ENCODE assay signal across 8 cellular contexts in genomic region chr16:57984443-57985203, GRCh38. TPM values are rescaled to one million over a fixed set of nuclear protein-coding genes. Genes with fewer than 3 reads are reported as not detected.
A peak's percentile ranks its signal among the peaks of the same experiment; 100 is the strongest.
DNase-seq lines count a peak whose midpoint lies in the region; ATAC-seq and TF ChIP-seq lines count a peak whose summit lies in the region.

No MANE protein-coding gene starts in this region.

- TF ChIP-seq CTCF in choroid plexus epithelial cell (conservative IDR thresholded peaks at IDR 0.05; ENCODE audit: low read depth, low read length) (no peak), HFFc6 (IDR thresholded peaks at IDR 0.05) (no peak)

- peak; percentile 80 for ATAC-seq in GM19025 (IDR thresholded peaks at IDR 0.05; ENCODE audit: low read depth, unreplicated experiment)
- peak; percentile 65 for ATAC-seq in HG03432 (IDR thresholded peaks at IDR 0.05; ENCODE audit: unreplicated experiment)
- peak; percentile 95 for ATAC-seq in left colon
- no peak for ATAC-seq in GM18873 (IDR thresholded peaks at IDR 0.05; ENCODE audit: low FRiP score, unreplicated experiment)

- H3K27me3 Mint-ChIP-seq in HFFc6 (ENCODE audit: insufficient read depth) = peaks cover 28% of the 10 kb centered on the region

- no peaks in the 10 kb centered on the region for H3K36me3 Mint-ChIP-seq in HFFc6 (ENCODE audit: low read depth)

- intact Hi-C loops in left colon (cut with DNase I, micrococcal nuclease) = no loop called here

- peak overlapping the region; percentile 49 for H3K4me3 ChIP-seq in choroid plexus epithelial cell (ENCODE audit: low read depth, low read length)

- no peak overlapping the region for H3K27ac Mint-ChIP-seq in HFFc6

- H3K4me1 Mint-ChIP-seq in HFFc6 (ENCODE audit: low read depth) = no peaks in the 10 kb centered on the region

- H3K4me3 Mint-ChIP-seq in HFFc6 = no peak overlapping the region

- no peaks in the 10 kb centered on the region for H3K9me3 Mint-ChIP-seq in HFFc6

- DNase-seq in activated CD4-positive, alpha-beta T cell treated with anti-CD3 and anti-CD28 coated beads for 24 hours (ENCODE audit: low read depth in 2 of 2) = peak; percentile 85 to 87
- DNase-seq in choroid plexus epithelial cell (ENCODE audit: low read depth) (peak; percentile 72), left colon (peak; percentile 83 to 85), HFFc6 (no peak)
- peak; percentile 95 for DNase-seq in stimulated activated CD4-positive, alpha-beta T cell treated with anti-CD3 and anti-CD28 coated beads, Interleukin-1b, Interleukin-23, amount 100 ng/mL, for 48 hours

RNA-seq across cellular contexts. Expression of gene CNGB1, which starts 13.7 kb away (rescaled TPM):
- total RNA-seq in left colon = under 1 TPM; 0.17 to 0.49 TPM
- total RNA-seq in HFFc6 (2021; fragmentation: NEBNext Ultra II Directional; extraction: Animal tissue kit (Norgen Biotek cat#: 25700)) = under 1 TPM in 1 of 6 experiments, not detected in 5; 0.02 TPM

RNA-seq across cellular contexts. Expression of gene ZNF319, which starts 15.8 kb away (rescaled TPM):
- total RNA-seq in left colon = 1 to 10 TPM; 5.0 to 7.9 TPM
- total RNA-seq in HFFc6 (2021; fragmentation: NEBNext Ultra II Directional; extraction: Animal tissue kit (Norgen Biotek cat#: 25700)) = 10 to 100 TPM in 2 of 6 experiments, 1 to 10 TPM in 4; 8.3 to 12.0 (median 9.4) TPM

RNA-seq across cellular contexts. Expression of gene USB1, which starts 16.6 kb away (rescaled TPM):
- total RNA-seq in left colon = 10 to 100 TPM; 42.6 to 43.8 TPM
- total RNA-seq in HFFc6 (2021; fragmentation: NEBNext Ultra II Directional; extraction: Animal tissue kit (Norgen Biotek cat#: 25700)) = 10 to 100 TPM; 62.9 to 88.3 (median 76.3) TPM

RNA-seq across cellular contexts. Expression of gene MMP15, which starts 40.9 kb away (rescaled TPM):
- 100 to 1,000 TPM; 113 to 127 TPM for total RNA-seq in left colon
- total RNA-seq in HFFc6 (2021; fragmentation: NEBNext Ultra II Directional; extraction: Animal tissue kit (Norgen Biotek cat#: 25700)) = 1 to 10 TPM in 4 of 6 experiments, under 1 TPM in 2; 0.82 to 4.1 (median 1.1) TPM
